ENCODE assay signal across 12 cellular contexts in the genomic region with DNA sequence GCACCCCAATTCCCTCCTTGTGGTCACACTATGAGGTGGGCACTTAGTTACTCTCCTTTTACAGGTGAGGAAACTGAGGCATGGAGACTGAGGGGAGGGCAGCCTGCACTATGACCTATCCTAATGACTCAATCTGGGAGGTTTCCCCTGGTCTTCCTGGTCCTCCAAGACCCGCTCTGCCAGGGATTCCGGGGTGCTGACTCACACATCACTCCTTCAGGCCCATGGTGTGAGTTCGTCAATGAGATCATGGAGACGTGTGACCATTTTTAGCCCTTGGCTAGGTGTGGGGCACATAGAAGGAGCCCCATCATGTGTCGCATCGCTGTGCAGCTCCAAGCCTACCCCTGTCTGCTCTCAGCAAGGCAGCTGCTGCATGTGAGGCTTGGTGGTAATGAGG. TPM values are rescaled to one million over a fixed set of nuclear protein-coding genes. Genes with fewer than 3 reads are reported as not detected.
DNase-seq lines count a peak whose midpoint lies in the region; ATAC-seq and TF ChIP-seq lines count a peak whose summit lies in the region.
"Had no signal": no experiment of that assay in that cellular context is flagged by ENCODE, and none has a peak within 500 bp of the region (broad histone marks: within the 10 kb centered on the region; RNA-seq: fewer than 3 reads in every experiment).

No MANE protein-coding gene starts in this region.

- H3K36me3 ChIP-seq in esophagus squamous epithelium: no peaks in the 10 kb centered on the region

- ATAC-seq in HG02840 (IDR thresholded peaks at IDR 0.05; ENCODE audit: low FRiP score, unreplicated experiment): no peak
- ATAC-seq: T-cell had no signal

- H3K9me3 ChIP-seq in esophagus squamous epithelium: no peaks in the 10 kb centered on the region

- no peak for TF ChIP-seq CTCF in esophagus squamous epithelium (IDR thresholded peaks at IDR 0.05)

- no peak for TF ChIP-seq POLR2A in esophagus squamous epithelium (IDR thresholded peaks at IDR 0.05)

- H3K27ac ChIP-seq in epithelial cell of prostate: no peak overlapping the region
- no peak overlapping the region for H3K27ac ChIP-seq in esophagus squamous epithelium
- H3K27ac ChIP-seq: HL-60 had no signal

- intact Hi-C loops in esophagus squamous epithelium (cut with DNase I): no loop called here

- H3K4me1 ChIP-seq in esophagus squamous epithelium: peaks cover 0 to 34% (median 0%) of the 10 kb centered on the region in 3 donors

- DNase-seq in EH (ENCODE audit: low read depth): peak; percentile 83
- peak; percentile 65 for DNase-seq in RKO (ENCODE audit: low spot score)
- peak; percentile 44 for DNase-seq in epithelial cell of prostate (ENCODE audit: low read depth, low spot score)
- DNase-seq in renal cortical epithelial cell (ENCODE audit: low read depth): peak; percentile 84
- no peak for DNase-seq in esophagus squamous epithelium (lab: John Stamatoyannopoulos, UW)
- no peak for DNase-seq in activated CD4-positive, CD25-positive, alpha-beta regulatory T cell treated with anti-CD3 and anti-CD28 coated beads, Interleukin-2, amount 50 U/mL, for 72 hours
- no peak for DNase-seq in COR-L47 (lab: John Stamatoyannopoulos, UW)
- DNase-seq: activated CD4-positive, alpha-beta T cell treated with anti-CD3 and anti-CD28 coated beads for 4 hours; NCI-H2227 treated with DMSO at 0.1 percent for 48 hours; T-cell had no signal

- no peaks in the 10 kb centered on the region for H3K27me3 ChIP-seq in esophagus squamous epithelium

- H3K4me3 ChIP-seq in esophagus squamous epithelium: no peak overlapping the region

- WGBS in esophagus squamous epithelium, 2 donors: 70% methylated on average over 2 of the region's 6 CpGs; no CpG with 5 or more reads in 1 of the 2 donors

RNA-seq across cellular contexts. Expression of gene BCOR, which starts 32.4 kb away (rescaled TPM):
- total RNA-seq in renal cortical epithelial cell (13.4 and 39.4 TPM in 2 replicates), esophagus squamous epithelium (10 to 100 TPM; 12.0 to 20.1 (median 17.4) TPM)

Comparison
In these comparisons a context has a peak if more than half of its experiments do, and no peak if none do; other contexts are left out.
1. DNase-seq: peak in EH (single experiment), RKO (single experiment), epithelial cell of prostate (single experiment) and renal cortical epithelial cell (single experiment); none in esophagus squamous epithelium (single experiment), activated CD4-positive, CD25-positive, alpha-beta regulatory T cell treated with anti-CD3 and anti-CD28 coated beads, Interleukin-2, amount 50 U/mL, for 72 hours (single experiment) and COR-L47 (single experiment).